8 cellular contexts compared by ENCODE assay signal in the genomic region with DNA sequence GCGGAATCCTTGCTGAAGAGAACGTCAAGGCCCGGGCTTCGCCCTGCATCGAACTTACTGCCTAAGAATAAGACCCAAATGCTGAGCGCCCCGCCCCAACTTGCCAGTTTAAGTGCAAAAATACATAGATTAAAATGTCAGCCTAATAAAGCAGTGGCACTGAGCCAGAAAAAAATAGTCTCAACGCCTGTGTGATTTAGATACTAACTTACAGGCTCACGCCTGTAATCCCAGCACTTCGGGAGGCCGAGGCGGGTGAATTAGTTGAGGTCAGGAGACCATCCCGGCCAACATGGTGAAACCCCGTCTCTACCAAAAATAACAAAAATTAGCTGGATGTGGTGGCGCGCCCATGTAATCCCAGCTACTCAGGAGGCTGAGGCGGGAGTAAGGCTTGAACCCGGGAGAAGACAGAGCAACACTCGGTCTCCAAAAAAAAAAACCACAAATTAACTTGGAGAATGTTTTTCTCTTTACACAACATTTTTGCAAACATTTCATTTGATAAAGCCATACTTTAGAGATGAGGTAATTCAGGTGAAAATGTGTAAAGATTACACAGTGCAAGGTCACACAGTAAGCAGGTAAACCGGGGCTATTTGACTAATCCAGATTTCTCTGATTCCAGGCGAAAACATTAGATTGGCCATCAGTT. TPM values are rescaled to one million over a fixed set of nuclear protein-coding genes. Genes with fewer than 3 reads are reported as not detected.
DNase-seq lines count a peak whose midpoint lies in the region; TF ChIP-seq lines count a peak whose summit lies in the region.

No MANE protein-coding gene starts in this region.

- TF ChIP-seq POLR2A in breast epithelium (IDR thresholded peaks at IDR 0.05) (no peak), lower leg skin (IDR thresholded peaks at IDR 0.05) (no peak)

- peaks cover 33% of the 10 kb centered on the region for H3K4me1 Mint-ChIP-seq in activated CD4-positive, alpha-beta T cell treated with anti-CD3 and anti-CD28 coated beads, Interleukin-2, amount 10 ng/mL, durations not matched to agents 24 days and 14 days

- H3K36me3 ChIP-seq in breast epithelium: no peaks in the 10 kb centered on the region
- no peaks in the 10 kb centered on the region for H3K36me3 ChIP-seq in tibial artery

- no peaks in the 10 kb centered on the region for H3K27me3 Mint-ChIP-seq in activated CD4-positive, alpha-beta T cell treated with anti-CD3 and anti-CD28 coated beads, Interleukin-2, amount 10 ng/mL, durations not matched to agents 24 days and 14 days

- intact Hi-C loops in activated CD4-positive, alpha-beta T cell treated with anti-CD3 and anti-CD28 coated beads, Interleukin-2, amount 10 ng/mL, durations not matched to agents 24 days and 14 days (cut with micrococcal nuclease): loop anchor here (2.0 to 5.0 kb wide), 3 partner anchors 345 to 1334 kb away; a partner anchor contains a TSS
- intact Hi-C loops in breast epithelium (cut with DNase I; ENCODE audit: low total_unique reads) (no loop called here), lower leg skin (cut with DNase I; ENCODE audit: low total_unique reads) (no loop called here), tibial artery (cut with DNase I; ENCODE audit: low total_unique reads) (no loop called here)

- no peak for TF ChIP-seq CTCF in breast epithelium (IDR thresholded peaks at IDR 0.05)
- TF ChIP-seq CTCF in lower leg skin (IDR thresholded peaks at IDR 0.05): no peak
- TF ChIP-seq CTCF in tibial artery (IDR thresholded peaks at IDR 0.05): no peak

- H3K27ac ChIP-seq in breast epithelium (peak overlapping the region; percentile 95 to 99), tibial artery (peak overlapping the region; percentile 95)

- H3K9me3 ChIP-seq in breast epithelium: no peaks in the 10 kb centered on the region
- H3K9me3 ChIP-seq in tibial artery: no peaks in the 10 kb centered on the region

- peak overlapping the region; percentile 100 for H3K27ac Mint-ChIP-seq in activated CD4-positive, alpha-beta T cell treated with anti-CD3 and anti-CD28 coated beads, Interleukin-2, amount 10 ng/mL, durations not matched to agents 24 days and 14 days

- peak overlapping the region; percentile 75 to 88 (median 86) for H3K4me3 ChIP-seq in breast epithelium
- peak overlapping the region; percentile 48 for H3K4me3 ChIP-seq in lower leg skin (ENCODE audit: low read depth, poor library complexity, severe bottlenecking)
- H3K4me3 ChIP-seq in tibial artery: peak overlapping the region; percentile 87

- no peaks in the 10 kb centered on the region for H3K9me3 Mint-ChIP-seq in activated CD4-positive, alpha-beta T cell treated with anti-CD3 and anti-CD28 coated beads, Interleukin-2, amount 10 ng/mL, durations not matched to agents 24 days and 14 days

- peaks cover 5% of the 10 kb centered on the region for H3K36me3 Mint-ChIP-seq in activated CD4-positive, alpha-beta T cell treated with anti-CD3 and anti-CD28 coated beads, Interleukin-2, amount 10 ng/mL, durations not matched to agents 24 days and 14 days (ENCODE audit: low read depth)

- DNase-seq in activated CD4-positive, alpha-beta T cell treated with anti-CD3 and anti-CD28 coated beads, Interleukin-2, amount 10 ng/mL, durations not matched to agents 24 days and 14 days: no peak
- no peak for DNase-seq in activated CD4-positive, alpha-beta T cell treated with anti-CD3 and anti-CD28 coated beads for 48 hours
- peak; percentile 53 to 54 for DNase-seq in breast epithelium (ENCODE audit: low spot score in 2 of 2)
- peak in 1 of 2 donors; percentile 60 for DNase-seq in lower leg skin (ENCODE audit: low spot score in 2 of 2)
- peak in 1 of 2 donors; percentile 74 for DNase-seq in tibial artery
- no peak for DNase-seq in NCI-H524 treated with DMSO at 0.1 percent for 48 hours (lab: John Stamatoyannopoulos, UW)
- no peak for DNase-seq in NOMO-1 (lab: John Stamatoyannopoulos, UW; ENCODE audit: unreplicated experiment in 2 of 2)
- DNase-seq in COLO668 (lab: John Stamatoyannopoulos, UW; ENCODE audit: unreplicated experiment): no peak

- H3K4me1 ChIP-seq in breast epithelium: peaks cover 0 to 10% of the 10 kb centered on the region in 2 donors
- peaks cover 0 to 33% (median 25%) of the 10 kb centered on the region in 4 donors for H3K4me1 ChIP-seq in tibial artery

- peak overlapping the region; percentile 98 for H3K4me3 Mint-ChIP-seq in activated CD4-positive, alpha-beta T cell treated with anti-CD3 and anti-CD28 coated beads, Interleukin-2, amount 10 ng/mL, durations not matched to agents 24 days and 14 days

- H3K27me3 ChIP-seq in breast epithelium: no peaks in the 10 kb centered on the region
- no peaks in the 10 kb centered on the region for H3K27me3 ChIP-seq in tibial artery

- 34 to 36% methylated on average over 21 of the region's 21 CpGs for WGBS in lower leg skin, 2 donors

RNA-seq across cellular contexts. Expression of a gene that starts 1.2 kb away (rescaled TPM):
- 72.1 and 74.1 TPM in 2 replicates for total RNA-seq in activated CD4-positive, alpha-beta T cell treated with anti-CD3 and anti-CD28 coated beads, Interleukin-2, amount 10 ng/mL, durations not matched to agents 24 days and 14 days
- total RNA-seq in breast epithelium (10 to 100 TPM; 55.2 to 73.8 (median 69.5) TPM), lower leg skin (10 to 100 TPM; 27.1 to 51.5 (median 38.8) TPM)

Comparison
In these comparisons a context has a peak if more than half of its experiments do, and no peak if none do; other contexts are left out.
1. DNase-seq: peak in breast epithelium (2 of 2); none in activated CD4-positive, alpha-beta T cell treated with anti-CD3 and anti-CD28 coated beads, Interleukin-2, amount 10 ng/mL, durations not matched to agents 24 days and 14 days (single experiment), activated CD4-positive, alpha-beta T cell treated with anti-CD3 and anti-CD28 coated beads for 48 hours (single experiment), NCI-H524 treated with DMSO at 0.1 percent for 48 hours (single experiment), NOMO-1 (0 of 2) and COLO668 (single experiment).
2. Peak in every context shown above with its lines, with median percentiles within 50 percentile points of each other: H3K4me3 ChIP-seq.